ENCODE assay signal across 9 cellular contexts in the genomic region with DNA sequence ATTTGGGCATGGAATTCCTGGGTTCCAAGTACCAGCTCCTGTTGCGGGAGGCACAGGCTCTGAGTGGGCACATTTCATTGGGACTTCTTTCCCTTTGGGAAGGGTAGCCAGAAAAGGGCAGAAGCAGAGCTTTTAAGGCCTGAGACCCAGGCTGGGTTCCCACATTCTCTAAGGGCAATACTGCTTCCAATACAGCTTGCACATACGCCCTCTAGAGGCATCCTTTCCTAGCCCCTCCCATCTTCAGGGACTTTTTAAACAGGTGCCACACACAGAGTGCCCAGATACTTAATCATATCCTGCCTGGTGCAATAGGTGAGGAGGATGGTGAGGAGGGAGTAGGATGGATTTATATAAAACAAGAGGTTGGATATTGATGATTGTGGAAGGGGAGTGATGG. TPM values are rescaled to one million over a fixed set of nuclear protein-coding genes. Genes with fewer than 3 reads are reported as not detected.
A peak's percentile ranks its signal among the peaks of the same experiment; 100 is the strongest.
DNase-seq lines count a peak whose midpoint lies in the region; TF ChIP-seq lines count a peak whose summit lies in the region.
"Had no signal": no experiment of that assay in that cellular context is flagged by ENCODE, and none has a peak within 500 bp of the region (broad histone marks: within the 10 kb centered on the region; RNA-seq: fewer than 3 reads in every experiment).

No MANE protein-coding gene starts in this region.

- no peaks in the 10 kb centered on the region for H3K36me3 Mint-ChIP-seq in MCF 10A (ENCODE audit: insufficient read depth, unreplicated experiment)
- H3K36me3 Mint-ChIP-seq in endothelial cell (ENCODE audit: low read depth, unreplicated experiment) = no peaks in the 10 kb centered on the region

- H3K4me1 Mint-ChIP-seq in MCF 10A (ENCODE audit: insufficient read depth, unreplicated experiment) (no peaks in the 10 kb centered on the region), endothelial cell (ENCODE audit: unreplicated experiment) (peaks cover 3% of the 10 kb centered on the region)

- no peak for TF ChIP-seq POLR2A in breast epithelium (IDR thresholded peaks at IDR 0.05)

- peaks cover 3 to 6% of the 10 kb centered on the region in 2 donors for H3K4me1 ChIP-seq in breast epithelium

- intact Hi-C loops in MCF 10A (cut with micrococcal nuclease) (loop anchor here (1.0 kb wide), 1 partner anchor 80 kb away; no protein-coding TSS in a partner anchor), breast epithelium (cut with DNase I; ENCODE audit: low total_unique reads) (no loop called here)

- H3K27me3 Mint-ChIP-seq in MCF 10A (ENCODE audit: insufficient read depth, unreplicated experiment) (peaks cover 3% of the 10 kb centered on the region), endothelial cell (ENCODE audit: unreplicated experiment) (peaks cover 9% of the 10 kb centered on the region)

- H3K4me3 Mint-ChIP-seq in MCF 10A (ENCODE audit: unreplicated experiment) (no peak overlapping the region), endothelial cell (ENCODE audit: unreplicated experiment) (no peak overlapping the region)
- H3K4me3 Mint-ChIP-seq: nephron had no signal

- POLR2A ChIA-PET in MCF 10A (lab: Yijun Ruan, JAX) = no interaction called here

- DNase-seq in MCF 10A (ENCODE audit: unreplicated experiment) (peak; percentile 56), breast epithelium (ENCODE audit: low spot score in 2 of 2) (no peak), HFF-Myc (ENCODE audit: extremely low read depth, low read depth) (no peak), NCI-H460 (ENCODE audit: extremely low read depth, low read depth) (peak; percentile 11), endothelial cell (ENCODE audit: low spot score) (no peak), COLO829 (ENCODE audit: low spot score) (no peak), NCI-H2029 (lab: John Stamatoyannopoulos, UW) (no peak), kidney glomerular epithelial cell (lab: John Stamatoyannopoulos, UW) (no peak)

- H3K27me3 ChIP-seq in breast epithelium = peaks cover 0 to 11% of the 10 kb centered on the region in 2 donors

- H3K9me3 Mint-ChIP-seq in MCF 10A (ENCODE audit: unreplicated experiment) (no peaks in the 10 kb centered on the region), endothelial cell (ENCODE audit: unreplicated experiment) (no peaks in the 10 kb centered on the region)
- H3K9me3 Mint-ChIP-seq: nephron had no signal

- H3K36me3 ChIP-seq in breast epithelium = no peaks in the 10 kb centered on the region

- no peaks in the 10 kb centered on the region for H3K9me3 ChIP-seq in breast epithelium

- CTCF ChIA-PET in MCF 10A (lab: Yijun Ruan, JAX) = interaction anchor here (0.6 to 1.3 kb wide), 2 partner anchors 9 to 773 kb away, joined by 3 to 4 read pairs; no protein-coding TSS in a partner anchor

- peak; percentile 23 for TF ChIP-seq CTCF in MCF 10A (IDR thresholded peaks at IDR 0.05; ENCODE audit: unreplicated experiment)
- no peak for TF ChIP-seq CTCF in breast epithelium (IDR thresholded peaks at IDR 0.05)
- peak; percentile 43 for TF ChIP-seq CTCF in HFF-Myc (IDR thresholded peaks at IDR 0.05; ENCODE audit: low read depth, low read length, missing control alignments)
- TF ChIP-seq CTCF in endothelial cell (IDR thresholded peaks at IDR 0.05; ENCODE audit: unreplicated experiment) = peak; percentile 19

- H3K27ac Mint-ChIP-seq in MCF 10A (ENCODE audit: low read depth, unreplicated experiment) = no peak overlapping the region
- H3K27ac Mint-ChIP-seq in endothelial cell (ENCODE audit: unreplicated experiment) = no peak overlapping the region
- H3K27ac Mint-ChIP-seq: nephron had no signal

- H3K27ac ChIP-seq in breast epithelium = no peak overlapping the region

- no TSS peak for BruUV-seq in MCF 10A (replicated peaks; lab: Mats Ljungman, UMichigan)

- H3K4me3 ChIP-seq in breast epithelium (no peak overlapping the region), HFF-Myc (replicated peaks; ENCODE audit: low read depth, low read length) (no peak overlapping the region)

RNA-seq across cellular contexts. Expression of gene GPR88, which starts 5.7 kb away (rescaled TPM):
- total RNA-seq in MCF 10A (2022) = not detected in 2 replicates
- under 1 TPM; 0.16 to 0.44 (median 0.33) TPM for total RNA-seq in breast epithelium
- total RNA-seq in NCI-H460 (2014; rRNA removed; shearing (Covaris generic)) = not detected in 2 replicates
- not detected in 2 replicates for polyA plus RNA-seq in NCI-H460 (2014; cell fraction: nucleus; rRNA removed)
- not detected for total RNA-seq in endothelial cell (ENCODE audit: unreplicated experiment)

Comparison
In these comparisons a context has a peak if more than half of its experiments do, and no peak if none do; other contexts are left out.
1. DNase-seq: peak in MCF 10A (single experiment) and NCI-H460 (single experiment); none in breast epithelium (0 of 2), HFF-Myc (single experiment), endothelial cell (single experiment), COLO829 (single experiment), NCI-H2029 (single experiment) and kidney glomerular epithelial cell (single experiment).
2. CTCF ChIP-seq: peak in MCF 10A (single experiment), HFF-Myc (single experiment) and endothelial cell (single experiment); none in breast epithelium (0 of 3).